Comparison of ENCODE assay signal across 8 cellular contexts in genomic region chr21:43646550-43647260, GRCh38.
A peak's percentile ranks its signal among the peaks of the same experiment; 100 is the strongest.
DNase-seq lines count a peak whose midpoint lies in the region; ATAC-seq and TF ChIP-seq lines count a peak whose summit lies in the region.

No MANE protein-coding gene starts in this region.

- H3K27ac ChIP-seq in brain microvascular endothelial cell = peak overlapping the region; percentile 65

- no peaks in the 10 kb centered on the region for H3K27me3 ChIP-seq in brain microvascular endothelial cell (replicated peaks)

- no peaks in the 10 kb centered on the region for H3K36me3 ChIP-seq in brain microvascular endothelial cell (replicated peaks)

- no peak overlapping the region for H3K4me3 ChIP-seq in brain microvascular endothelial cell (ENCODE audit: low read depth, low read length)

- peak; percentile 85 for ATAC-seq in HG03060 (IDR thresholded peaks at IDR 0.05; ENCODE audit: low read depth, unreplicated experiment)
- ATAC-seq in HG03457 (IDR thresholded peaks at IDR 0.05; ENCODE audit: unreplicated experiment) = no peak

- peak; percentile 99 for TF ChIP-seq CTCF in brain microvascular endothelial cell (IDR thresholded peaks at IDR 0.05; ENCODE audit: low read depth, low read length, missing control alignments)

- in situ Hi-C loops in brain microvascular endothelial cell (cut with HindIII; ENCODE audit: low pct_ligation_motif_present, low sequenced_read_pairs) = no loop called here

- DNase-seq in GM03348 (ENCODE audit: low spot score) = peak; percentile 91
- DNase-seq in NCI-H2171 treated with DMSO at 0.1 percent for 48 hours (lab: John Stamatoyannopoulos, UW) = peak; percentile 94
- peak; percentile 81 for DNase-seq in UCSD-AML1 (lab: John Stamatoyannopoulos, UW; ENCODE audit: unreplicated experiment)
- peak; percentile 91 for DNase-seq in brain microvascular endothelial cell
- DNase-seq in iPS-NIHi11 (ENCODE audit: low spot score) = peak; percentile 91
- DNase-seq in stimulated activated CD4-positive, alpha-beta T cell treated with anti-CD3 and anti-CD28 coated beads, Interleukin-12 subunit alpha, Interleukin-12 subunit beta, amount 100 ng/mL, for 24 hours (ENCODE audit: low read depth in 2 of 2) = peak; percentile 68 to 85
